ENCODE assay signal across 1 cellular context in genomic region chr22:29342177-29342576, GRCh38.
TF ChIP-seq lines count a peak whose summit lies in the region.

No MANE protein-coding gene starts in this region.

TF ChIP-seq in HepG2, 621 proteins besides CTCF, POLR2A, EP300 and RAD21:
- peak; percentile 30; the same call in 1 of the 2 replicates for TF ChIP-seq ZBTB38 (CRISPR knock-in tag; IDR thresholded peaks at IDR 0.05)
- 0 out of 2 replicates have a peak, but pooled peaks have one; percentile 37 for TF ChIP-seq ELF3 (CRISPR knock-in tag; IDR thresholded peaks at IDR 0.05)
- no peak for TF ChIP-seq ZBTB49 (CRISPR knock-in tag; IDR thresholded peaks at IDR 0.05; ENCODE audit: borderline replicate concordance)
- 0 out of 2 replicates have a peak, but pooled peaks have one; percentile 21 for TF ChIP-seq HNF4A (CRISPR knock-in tag; IDR thresholded peaks at IDR 0.05)
- 0 out of 2 replicates have a peak, but pooled peaks have one; percentile 51 for TF ChIP-seq ZNF605 (CRISPR knock-in tag; IDR thresholded peaks at IDR 0.05)
- TF ChIP-seq IRF9 (CRISPR knock-in tag; IDR thresholded peaks at IDR 0.05; ENCODE audit: borderline replicate concordance) = peak; percentile 24; the same call in 1 of the 2 replicates
- TF ChIP-seq, protein P1, sequence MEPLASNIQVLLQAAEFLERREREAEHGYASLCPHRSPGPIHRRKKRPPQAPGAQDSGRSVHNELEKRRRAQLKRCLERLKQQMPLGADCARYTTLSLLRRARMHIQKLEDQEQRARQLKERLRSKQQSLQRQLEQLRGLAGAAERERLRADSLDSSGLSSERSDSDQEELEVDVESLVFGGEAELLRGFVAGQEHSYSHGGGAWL (CRISPR knock-in tag; IDR thresholded peaks at IDR 0.05) = peak; percentile 14; the same call in 1 of the 2 replicates
- 0 out of 2 replicates have a peak, but pooled peaks have one; percentile 20 for TF ChIP-seq ZGPAT (CRISPR knock-in tag; IDR thresholded peaks at IDR 0.05)
- TF ChIP-seq ZNF598 (CRISPR knock-in tag; IDR thresholded peaks at IDR 0.05; ENCODE audit: borderline replicate concordance) = 0 out of 2 replicates have a peak, but pooled peaks have one; percentile 36
- TF ChIP-seq ZNF232 (CRISPR knock-in tag; IDR thresholded peaks at IDR 0.05; ENCODE audit: borderline replicate concordance) = 0 out of 2 replicates have a peak, but pooled peaks have one; percentile 26
- no peak for TF ChIP-seq MYNN (CRISPR knock-in tag; IDR thresholded peaks at IDR 0.05; ENCODE audit: low read depth)
- peak; percentile 27; the same call in 1 of the 2 replicates for TF ChIP-seq FOXJ3 (CRISPR knock-in tag; IDR thresholded peaks at IDR 0.05; ENCODE audit: borderline replicate concordance)
- TF ChIP-seq ZNF687 (CRISPR knock-in tag; IDR thresholded peaks at IDR 0.05) = peak; percentile 52; the same call in 1 of the 2 replicates
- 0 out of 2 replicates have a peak, but pooled peaks have one; percentile 2 for TF ChIP-seq SALL1 (CRISPR knock-in tag; IDR thresholded peaks at IDR 0.05)
- TF ChIP-seq GZF1 (CRISPR knock-in tag; IDR thresholded peaks at IDR 0.05) = no peak
- peak; percentile 26; the same call in 1 of the 2 replicates for TF ChIP-seq CEBPG (CRISPR knock-in tag; IDR thresholded peaks at IDR 0.05)
